ENCODE assay signal across 7 cellular contexts in the genomic region with DNA sequence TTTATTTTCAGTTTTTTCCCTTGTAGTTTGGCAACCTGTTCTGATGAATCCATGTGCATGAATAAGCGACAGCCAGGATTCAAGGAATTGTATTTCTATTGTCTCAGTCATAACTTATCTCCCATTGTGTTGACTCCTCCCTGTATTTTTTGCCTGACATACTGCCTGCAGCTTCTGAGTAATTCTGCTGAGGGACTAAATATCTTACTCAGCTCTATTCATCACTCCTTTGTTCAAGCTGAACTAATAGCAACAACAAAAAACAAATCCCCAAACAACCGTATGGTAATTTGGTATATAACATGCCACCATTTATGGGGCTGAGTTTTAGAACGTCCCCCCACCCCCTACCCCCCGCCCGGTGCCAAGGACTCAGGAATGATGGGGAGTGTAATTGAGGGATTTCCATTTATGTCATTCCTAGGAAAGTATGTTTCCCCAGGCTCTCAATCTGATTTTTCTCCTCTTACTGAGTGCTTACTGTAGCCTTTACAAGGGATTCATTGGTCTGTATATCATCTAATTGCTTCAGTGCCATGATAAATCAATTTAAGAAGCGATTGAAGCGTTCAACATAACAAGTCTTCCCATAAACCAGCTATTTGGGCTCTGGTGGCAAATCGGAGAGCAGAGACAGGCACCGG. TPM values are rescaled to one million over a fixed set of nuclear protein-coding genes. Genes with fewer than 3 reads are reported as not detected.
DNase-seq lines count a peak whose midpoint lies in the region; ATAC-seq and TF ChIP-seq lines count a peak whose summit lies in the region.

No MANE protein-coding gene starts in this region.

- H3K9me2 ChIP-seq in SU-DHL-6 (replicated peaks; ENCODE audit: insufficient read depth, low read length), result no peaks in the 10 kb centered on the region

- peak overlapping the region; percentile 66 for H2AFZ ChIP-seq in SU-DHL-6 (ENCODE audit: low read depth, low read length, severe bottlenecking)

- in situ Hi-C loops in HAP-1 (cut with MboI; ENCODE audit: low sequenced_read_pairs), result loop anchor here (10.0 kb wide), 1 partner anchor 427 kb away; a partner anchor contains a TSS

- peak in 1 of 2 experiments; percentile 47 for DNase-seq in HAP-1 (ENCODE audit: low spot score in 2 of 2)
- DNase-seq in fibroblast of the aortic adventitia (ENCODE audit: low read depth), result peak; percentile 89
- DNase-seq in sciatic nerve (ENCODE audit: low spot score), result no peak
- no peak for DNase-seq in SKM-1 treated with dmso at 0.1 percent for 144 hours (lab: John Stamatoyannopoulos, UW; ENCODE audit: unreplicated experiment)

- H3K4me2 ChIP-seq in SU-DHL-6 (ENCODE audit: low read depth, low read length, poor library complexity, severe bottlenecking), result peak overlapping the region; percentile 48

- peak overlapping the region; percentile 26 for H3K4me3 ChIP-seq in HAP-1
- H3K4me3 ChIP-seq in SU-DHL-6 (ENCODE audit: insufficient read depth, low read length, poor library complexity, severe bottlenecking), result no peak overlapping the region
- H3K4me3 ChIP-seq in fibroblast of the aortic adventitia (ENCODE audit: low read depth, low read length), result peak overlapping the region; percentile 70

- H3K27ac ChIP-seq in SU-DHL-6 (ENCODE audit: low read depth, low read length), result no peak overlapping the region

- H3F3A ChIP-seq in SU-DHL-6 (ENCODE audit: insufficient read depth), result no peaks in the 10 kb centered on the region; the same call in 1 of the 2 replicates

- no peaks in the 10 kb centered on the region for H3K79me2 ChIP-seq in SU-DHL-6 (ENCODE audit: insufficient read depth, low read length)

- no peaks in the 10 kb centered on the region for H3K9me3 ChIP-seq in HAP-1
- no peaks in the 10 kb centered on the region for H3K9me3 ChIP-seq in SU-DHL-6 (ENCODE audit: insufficient read depth, low read length)

- intact Hi-C loops in sciatic nerve (cut with DNase I), result loop anchor here (5.0 kb wide), 1 partner anchor 389 kb away; no protein-coding TSS in a partner anchor

- peak overlapping the region; percentile 19; the same call in 1 of the 2 replicates for H3K9ac ChIP-seq in SU-DHL-6 (ENCODE audit: low read length)

- ATAC-seq in sciatic nerve (peak; percentile 58), GM21723 (IDR thresholded peaks at IDR 0.05; ENCODE audit: unreplicated experiment) (no peak), GM21390 (IDR thresholded peaks at IDR 0.05; ENCODE audit: unreplicated experiment) (no peak)

- H3K27me3 ChIP-seq in HAP-1 (ENCODE audit: low read depth), result no peaks in the 10 kb centered on the region
- no peaks in the 10 kb centered on the region for H3K27me3 ChIP-seq in SU-DHL-6 (ENCODE audit: low read length)

- H3K36me3 ChIP-seq in HAP-1 (replicated peaks), result no peaks in the 10 kb centered on the region
- H3K36me3 ChIP-seq in SU-DHL-6 (ENCODE audit: low read length), result no peaks in the 10 kb centered on the region

- TF ChIP-seq CTCF in SU-DHL-6 (IDR thresholded peaks at IDR 0.05; ENCODE audit: insufficient read depth, low read length, poor library complexity, severe bottlenecking) (no peak), fibroblast of the aortic adventitia (IDR thresholded peaks at IDR 0.05; ENCODE audit: insufficient read depth, low read length) (no peak)

- H4K20me1 ChIP-seq in SU-DHL-6 (ENCODE audit: low read depth, low read length), result no peaks in the 10 kb centered on the region

- peaks cover 7% of the 10 kb centered on the region for H3K4me1 ChIP-seq in HAP-1

RNA-seq across cellular contexts. Expression of a gene that starts 40.9 kb away (rescaled TPM):
- total RNA-seq in fibroblast of the aortic adventitia (ENCODE audit: low replicate concordance) (122 and 175 TPM in 2 replicates), sciatic nerve (182 TPM)

RNA-seq across cellular contexts. Expression of a gene that starts 55.6 kb away (rescaled TPM):
- total RNA-seq in fibroblast of the aortic adventitia (ENCODE audit: low replicate concordance) (13.4 and 33.3 TPM in 2 replicates), sciatic nerve (14.6 TPM)
